In the genomic region with DNA sequence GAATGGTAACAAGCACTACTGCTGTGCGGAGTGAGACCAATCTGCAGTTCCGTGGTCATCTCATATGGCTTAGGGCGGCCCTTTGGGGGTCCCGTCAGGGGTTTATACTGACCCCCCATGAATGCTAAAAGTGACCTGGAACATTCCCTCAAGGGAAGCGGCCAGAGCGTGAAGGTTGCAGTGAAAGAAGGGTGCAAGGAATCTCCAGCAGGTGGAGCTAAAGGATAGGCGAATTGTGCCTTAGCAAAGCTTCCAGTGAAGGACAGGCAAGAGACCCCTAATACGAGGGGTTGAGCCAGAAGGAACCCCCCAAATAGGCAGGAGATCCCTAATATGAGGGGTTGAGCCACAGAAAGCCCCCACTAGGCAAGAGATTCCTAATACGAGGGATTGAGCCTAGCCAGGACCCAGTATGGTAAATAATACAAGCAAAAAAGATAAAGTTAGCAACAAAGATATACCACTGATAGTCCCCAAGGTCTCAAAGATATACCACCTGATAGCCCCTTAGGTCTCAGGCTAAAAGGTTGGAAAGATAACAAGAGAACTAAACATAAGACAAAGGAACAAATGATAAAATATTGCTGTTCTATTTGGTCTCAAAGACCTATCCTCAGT, we compare ENCODE assay signal across 1 cellular context.
TF ChIP-seq lines count a peak whose summit lies in the region.

No MANE protein-coding gene starts in this region.

TF ChIP-seq in K562, 482 proteins besides CTCF, POLR2A, EP300 and RAD21:
- peak; percentile 28; the same call in 1 of the 2 replicates for TF ChIP-seq STAG1 (CRISPR knock-in tag; IDR thresholded peaks at IDR 0.05; ENCODE audit: borderline replicate concordance)
- no peak for TF ChIP-seq POLR2AphosphoS5 (IDR thresholded peaks at IDR 0.05; ENCODE audit: control insufficient read depth, insufficient read depth, low read depth, low read length)
- TF ChIP-seq ZBTB1 (CRISPR knock-in tag; IDR thresholded peaks at IDR 0.05; ENCODE audit: borderline replicate concordance, low read depth) = no peak
- no peak for TF ChIP-seq KDM5B (IDR thresholded peaks at IDR 0.05; ENCODE audit: insufficient replicate concordance, low read depth, low read length)
- TF ChIP-seq CC2D1A (IDR thresholded peaks at IDR 0.05) = peak; percentile 48; the same call in 1 of the 2 replicates
- no peak for TF ChIP-seq ZNF143 (CRISPR knock-in tag; IDR thresholded peaks at IDR 0.05)
- TF ChIP-seq, protein P1, sequence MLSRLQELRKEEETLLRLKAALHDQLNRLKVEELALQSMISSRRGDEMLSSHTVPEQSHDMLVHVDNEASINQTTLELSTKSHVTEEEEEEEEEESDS (CRISPR knock-in tag; IDR thresholded peaks at IDR 0.05) = no peak
- no peak for TF ChIP-seq BDP1 (IDR thresholded peaks at IDR 0.05; ENCODE audit: insufficient read depth, insufficient read length)
- no peak for TF ChIP-seq CBFA2T2 (conservative IDR thresholded peaks at IDR 0.05)
- TF ChIP-seq SMC3 (conservative IDR thresholded peaks at IDR 0.05; ENCODE audit: insufficient read depth, low read depth, low read length) = peak; percentile 48; the same call in 1 of the 2 replicates
- TF ChIP-seq KAT7 (CRISPR knock-in tag; IDR thresholded peaks at IDR 0.05; ENCODE audit: borderline replicate concordance) = no peak
- TF ChIP-seq ARID2 (IDR thresholded peaks at IDR 0.05) = peak; percentile 23; the same call in 1 of the 2 replicates
- TF ChIP-seq, protein P2, sequence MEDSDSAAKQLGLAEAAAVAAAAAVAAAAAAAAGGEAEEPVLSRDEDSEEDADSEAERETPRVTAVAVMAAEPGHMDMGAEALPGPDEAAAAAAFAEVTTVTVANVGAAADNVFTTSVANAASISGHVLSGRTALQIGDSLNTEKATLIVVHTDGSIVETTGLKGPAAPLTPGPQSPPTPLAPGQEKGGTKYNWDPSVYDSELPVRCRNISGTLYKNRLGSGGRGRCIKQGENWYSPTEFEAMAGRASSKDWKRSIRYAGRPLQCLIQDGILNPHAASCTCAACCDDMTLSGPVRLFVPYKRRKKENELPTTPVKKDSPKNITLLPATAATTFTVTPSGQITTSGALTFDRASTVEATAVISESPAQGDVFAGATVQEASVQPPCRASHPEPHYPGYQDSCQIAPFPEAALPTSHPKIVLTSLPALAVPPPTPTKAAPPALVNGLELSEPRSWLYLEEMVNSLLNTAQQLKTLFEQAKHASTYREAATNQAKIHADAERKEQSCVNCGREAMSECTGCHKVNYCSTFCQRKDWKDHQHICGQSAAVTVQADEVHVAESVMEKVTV (CRISPR knock-in tag; IDR thresholded peaks at IDR 0.05) = peak; percentile 43; the same call in 1 of the 2 replicates
- TF ChIP-seq SIX5 (IDR thresholded peaks at IDR 0.05; ENCODE audit: borderline replicate concordance in 1 of 2, insufficient read depth in 1 of 2, low read depth in 1 of 2, low read length in 2 of 2) = no peak
- TF ChIP-seq RBM14 (IDR thresholded peaks at IDR 0.05; ENCODE audit: borderline replicate concordance, insufficient read depth, low read depth, low read length) = no peak
- no peak for TF ChIP-seq ZNF3 (CRISPR knock-in tag; IDR thresholded peaks at IDR 0.05)
- no peak for TF ChIP-seq CSDE1 (IDR thresholded peaks at IDR 0.05)
TF ChIP-seq in K562: peak in this region for 5.
